27 cellular contexts compared by ENCODE assay signal in the genomic region with DNA sequence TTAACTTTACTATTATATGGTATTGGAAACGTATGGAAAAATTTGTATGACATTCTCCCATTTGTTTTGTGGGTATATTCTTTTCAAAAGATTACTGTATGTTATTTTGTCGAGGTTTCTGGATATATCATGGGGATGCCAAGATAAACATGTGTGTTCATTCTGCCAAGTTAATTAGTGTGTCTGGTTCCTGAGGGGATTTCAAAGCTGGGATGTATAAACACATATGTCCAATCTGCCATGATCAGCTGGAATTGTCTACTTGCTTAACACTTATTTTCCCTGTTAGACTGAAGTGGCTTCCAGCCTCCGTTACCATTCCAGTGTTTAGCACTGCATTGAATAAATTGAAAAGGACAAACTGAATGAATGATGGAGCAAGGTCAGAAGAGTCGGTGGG.
"Had no signal": no experiment of that assay in that cellular context is flagged by ENCODE, and none has a peak within 500 bp of the region (broad histone marks: within the 10 kb centered on the region; RNA-seq: fewer than 3 reads in every experiment).

No MANE protein-coding gene starts in this region.

- DNase-seq: activated CD4-positive, alpha-beta memory T cell treated with anti-CD3 and anti-CD28 coated beads, Interleukin-2, amount 10 ng/mL, durations not matched to agents 7 days and 5 days; activated CD4-positive, alpha-beta T cell treated with anti-CD3 and anti-CD28 coated beads for 1 hour; activated CD4-positive, alpha-beta T cell treated with anti-CD3 and anti-CD28 coated beads, Interleukin-2, amount 10 ng/mL, durations not matched to agents 7 days and 5 days; activated CD8-positive, alpha-beta memory T cell treated with anti-CD3 and anti-CD28 coated beads, Interleukin-2, amount 50 U/mL, for 48 hours; activated gamma-delta T cell; activated naive CD4-positive, alpha-beta T cell treated with anti-CD3 and anti-CD28 coated beads, Interleukin-2, amount 10 ng/mL, durations not matched to agents 7 days and 5 days; activated naive CD8-positive, alpha-beta T cell treated with anti-CD3 and anti-CD28 coated beads, Interleukin-2, amount 10 ng/mL, durations not matched to agents 7 days and 5 days; activated T-cell treated with anti-CD3 and anti-CD28 coated beads, Interleukin-2, amount 50 U/mL, for 24 hours; amniotic stem cell; brain microvascular endothelial cell; cortex of kidney; effector memory CD8-positive, alpha-beta T cell; head of caudate nucleus; hypothalamus; immature natural killer cell; naive B cell; pancreas; stimulated activated CD4-positive, alpha-beta T cell treated with anti-CD3 and anti-CD28 coated beads, Interleukin-15, amount 100 ng/mL, for 24 hours; stimulated activated CD4-positive, alpha-beta T cell treated with anti-CD3 and anti-CD28 coated beads, Interleukin-2, amount 100 ng/mL, for 24 hours; stimulated activated naive CD4-positive, alpha-beta T cell; T1000; tibial artery; upper lobe of right lung had no signal

- H3K4me1 ChIP-seq: gastroesophageal sphincter, pancreas, right atrium auricular region, suprapubic skin, tibial artery, upper lobe of right lung had no signal

- H3K36me3 ChIP-seq: brain microvascular endothelial cell, gastroesophageal sphincter, pancreas, right atrium auricular region, suprapubic skin, tibial artery, upper lobe of right lung had no signal

- FAIRE-seq: astrocyte, pancreas had no signal

- H3K9me3 ChIP-seq: gastroesophageal sphincter, pancreas, right atrium auricular region, suprapubic skin, tibial artery, upper lobe of right lung had no signal

- H3K4me3 ChIP-seq: gastroesophageal sphincter, pancreas, right atrium auricular region, suprapubic skin, tibial artery, upper lobe of right lung had no signal

- H3K27me3 ChIP-seq: brain microvascular endothelial cell, pancreas, right atrium auricular region had no signal

- ATAC-seq: effector memory CD8-positive, alpha-beta T cell; gastroesophageal sphincter; pancreas; upper lobe of right lung had no signal

- H3K27ac ChIP-seq: brain microvascular endothelial cell, gastroesophageal sphincter, pancreas, right atrium auricular region, suprapubic skin, tibial artery, upper lobe of right lung had no signal
